ENCODE assay signal across 8 cellular contexts in the genomic region with DNA sequence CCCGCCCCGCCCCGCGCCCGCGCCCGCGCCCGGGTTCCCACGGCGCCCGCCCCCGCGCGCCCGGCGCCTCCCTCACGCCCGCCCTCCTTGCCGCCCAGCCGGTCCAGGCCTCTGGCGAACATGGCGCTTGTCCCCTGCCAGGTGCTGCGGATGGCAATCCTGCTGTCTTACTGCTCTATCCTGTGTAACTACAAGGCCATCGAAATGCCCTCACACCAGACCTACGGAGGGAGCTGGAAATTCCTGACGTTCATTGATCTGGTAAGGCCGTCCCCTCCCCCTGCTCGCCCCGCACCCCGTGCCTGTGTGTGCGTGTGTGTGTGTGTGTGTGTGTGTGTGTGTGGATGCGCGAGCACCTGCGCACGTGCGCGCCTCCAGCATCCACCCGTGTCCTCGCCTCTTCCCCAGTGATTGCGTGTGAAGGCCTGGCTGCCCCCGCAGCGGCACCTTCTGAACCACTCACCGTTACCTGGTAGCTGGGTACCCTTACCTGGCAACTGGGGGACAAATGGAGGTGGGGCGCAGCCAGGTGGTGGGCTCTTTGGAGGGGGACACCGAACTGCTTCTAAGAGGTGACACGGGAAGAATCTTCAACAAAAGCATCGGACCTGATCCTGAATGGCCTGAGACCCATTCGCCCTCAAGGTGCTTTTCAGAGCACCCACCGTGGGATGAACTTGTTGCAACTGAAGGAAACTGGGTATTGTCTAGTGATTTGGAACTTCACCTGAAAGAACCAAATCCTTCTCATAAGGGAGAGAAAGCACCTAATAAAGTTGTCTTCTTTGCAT. TPM values are rescaled to one million over a fixed set of nuclear protein-coding genes. Genes with fewer than 3 reads are reported as not detected.
DNase-seq lines count a peak whose midpoint lies in the region; ATAC-seq and TF ChIP-seq lines count a peak whose summit lies in the region.

A gene with protein sequence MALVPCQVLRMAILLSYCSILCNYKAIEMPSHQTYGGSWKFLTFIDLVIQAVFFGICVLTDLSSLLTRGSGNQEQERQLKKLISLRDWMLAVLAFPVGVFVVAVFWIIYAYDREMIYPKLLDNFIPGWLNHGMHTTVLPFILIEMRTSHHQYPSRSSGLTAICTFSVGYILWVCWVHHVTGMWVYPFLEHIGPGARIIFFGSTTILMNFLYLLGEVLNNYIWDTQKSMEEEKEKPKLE (plus strand): TSS at position 84 of the 791 bp plus-strand sequence. CDS start 37 bp downstream, at position 121.

- TF ChIP-seq CTCF in CD4-positive, alpha-beta T cell (IDR thresholded peaks at IDR 0.05), result no peak

- H3K9me3 Mint-ChIP-seq in CD4-positive, alpha-beta T cell, result no peaks in the 10 kb centered on the region

- peak; percentile 38 to 69 (median 52) for DNase-seq in CD4-positive, alpha-beta T cell
- DNase-seq in SW480 (ENCODE audit: low spot score) (peak; percentile 5), anterior cingulate cortex (lab: John Stamatoyannopoulos, UW) (peak in 47 of 58 donors; percentile 24 to 91 (median 75)), iPS DF 6.9 (ENCODE audit: low read depth, low spot score) (no peak), OCI-M2 (lab: John Stamatoyannopoulos, UW; ENCODE audit: unreplicated experiment) (no peak)

- peak within 1 kb of the TSS; percentile 98 for H3K4me3 Mint-ChIP-seq in CD4-positive, alpha-beta T cell

- H3K27me3 Mint-ChIP-seq in CD4-positive, alpha-beta T cell, result no peaks in the 10 kb centered on the region

- H3K9me3 ChIP-seq in CD4-positive, alpha-beta T cell (ENCODE audit: control insufficient read depth, low read length), result no peaks in the 10 kb centered on the region
- H3K9me3 ChIP-seq in iPS DF 6.9 (ENCODE audit: control insufficient read depth, insufficient read depth, low read length), result no peaks in the 10 kb centered on the region
- no peaks in the 10 kb centered on the region for H3K9me3 ChIP-seq in skeletal muscle satellite cell (replicated peaks; ENCODE audit: low read length)

- peak within 1 kb of the TSS; percentile 98 for H3K27ac Mint-ChIP-seq in CD4-positive, alpha-beta T cell

- peak within 1 kb of the TSS; percentile 94 for H3K4me2 ChIP-seq in skeletal muscle satellite cell (ENCODE audit: low read length)

- peak within 1 kb of the TSS; percentile 60 for H3K27ac ChIP-seq in CD4-positive, alpha-beta T cell (ENCODE audit: low read depth, low read length)
- H3K27ac ChIP-seq in iPS DF 6.9 (ENCODE audit: low read length), result no peak within 1 kb of the TSS

- ATAC-seq in CD4-positive, alpha-beta T cell (ENCODE audit: poor library complexity), result peak; percentile 60
- ATAC-seq in GM19438 (IDR thresholded peaks at IDR 0.05; ENCODE audit: low read depth, unreplicated experiment), result peak; percentile 67
- peak; percentile 41 for ATAC-seq in HG03565 (IDR thresholded peaks at IDR 0.05; ENCODE audit: unreplicated experiment)

- H3K4me1 Mint-ChIP-seq in CD4-positive, alpha-beta T cell (ENCODE audit: low read depth), result peaks cover 28% of the 10 kb centered on the region

- H3K27me3 ChIP-seq in CD4-positive, alpha-beta T cell (ENCODE audit: control insufficient read depth, insufficient read depth, low read length), result no peaks in the 10 kb centered on the region
- no peaks in the 10 kb centered on the region for H3K27me3 ChIP-seq in iPS DF 6.9 (ENCODE audit: control insufficient read depth, insufficient read depth, low read length)
- no peaks in the 10 kb centered on the region for H3K27me3 ChIP-seq in skeletal muscle satellite cell (ENCODE audit: control insufficient read depth, insufficient read depth, low read length)

- H3K4me1 ChIP-seq in iPS DF 6.9 (ENCODE audit: control insufficient read depth, insufficient read depth, low read length), result peaks cover 1% of the 10 kb centered on the region; the same call in 1 of the 2 replicates
- peaks cover 21% of the 10 kb centered on the region for H3K4me1 ChIP-seq in skeletal muscle satellite cell (ENCODE audit: control insufficient read depth, insufficient read depth, low read length)

- H3K36me3 Mint-ChIP-seq in CD4-positive, alpha-beta T cell (ENCODE audit: low read depth), result peaks cover 19% of the 10 kb centered on the region

- WGBS in iPS DF 6.9 (ENCODE audit: insufficient coverage, insufficient read length), result no CpG with 5 or more reads among the region's 50 CpGs

- POLR2A ChIA-PET in CD4-positive, alpha-beta T cell (lab: Charles Lee), result interaction anchor here (0.6 to 2.2 kb wide), 4 partner anchors 11 to 445 kb away, joined by 3 to 13 read pairs (median 3); a partner anchor contains a TSS

- CTCF ChIA-PET in CD4-positive, alpha-beta T cell (lab: Charles Lee), result interaction anchor here (0.9 to 1.3 kb wide), 3 partner anchors 8 to 38 kb away, joined by 3 to 4 read pairs (median 3); no protein-coding TSS in a partner anchor

- no peaks in the 10 kb centered on the region for H3K36me3 ChIP-seq in iPS DF 6.9 (ENCODE audit: control insufficient read depth, insufficient read depth, low read length)
- no peaks in the 10 kb centered on the region for H3K36me3 ChIP-seq in skeletal muscle satellite cell (ENCODE audit: insufficient read depth, low read length)

- peak within 1 kb of the TSS; percentile 90; the same call in 1 of the 2 replicates for H3K4me3 ChIP-seq in iPS DF 6.9 (ENCODE audit: low read length)
- H3K4me3 ChIP-seq in skeletal muscle satellite cell (ENCODE audit: low read length), result peak within 1 kb of the TSS; percentile 86

- intact Hi-C loops in CD4-positive, alpha-beta T cell (cut with DNase I, micrococcal nuclease), result loop anchor here (5.0 to 10.0 kb wide), 3 partner anchors 114 to 916 kb away; a partner anchor contains a TSS

- H3K9ac ChIP-seq in skeletal muscle satellite cell (ENCODE audit: low read depth, low read length), result peak within 1 kb of the TSS; percentile 87

RNA-seq across cellular contexts. Expression of the gene that starts here (rescaled TPM):
- total RNA-seq in CD4-positive, alpha-beta T cell, result 1 to 10 TPM; 7.4 to 8.4 TPM
- 15.9 and 23.6 TPM in 2 replicates for total RNA-seq in skeletal muscle satellite cell (2012; rRNA removed)

Comparison
In these comparisons a context has a peak if more than half of its experiments do, and no peak if none do; other contexts are left out.
1. DNase-seq: peak in CD4-positive, alpha-beta T cell (10 of 10), SW480 (single experiment) and anterior cingulate cortex (47 of 58); none in iPS DF 6.9 (single experiment) and OCI-M2 (single experiment).
2. Peak in every context shown above with its lines, with median percentiles within 50 percentile points of each other: ATAC-seq.